8 cellular contexts compared by ENCODE assay signal in the genomic region with DNA sequence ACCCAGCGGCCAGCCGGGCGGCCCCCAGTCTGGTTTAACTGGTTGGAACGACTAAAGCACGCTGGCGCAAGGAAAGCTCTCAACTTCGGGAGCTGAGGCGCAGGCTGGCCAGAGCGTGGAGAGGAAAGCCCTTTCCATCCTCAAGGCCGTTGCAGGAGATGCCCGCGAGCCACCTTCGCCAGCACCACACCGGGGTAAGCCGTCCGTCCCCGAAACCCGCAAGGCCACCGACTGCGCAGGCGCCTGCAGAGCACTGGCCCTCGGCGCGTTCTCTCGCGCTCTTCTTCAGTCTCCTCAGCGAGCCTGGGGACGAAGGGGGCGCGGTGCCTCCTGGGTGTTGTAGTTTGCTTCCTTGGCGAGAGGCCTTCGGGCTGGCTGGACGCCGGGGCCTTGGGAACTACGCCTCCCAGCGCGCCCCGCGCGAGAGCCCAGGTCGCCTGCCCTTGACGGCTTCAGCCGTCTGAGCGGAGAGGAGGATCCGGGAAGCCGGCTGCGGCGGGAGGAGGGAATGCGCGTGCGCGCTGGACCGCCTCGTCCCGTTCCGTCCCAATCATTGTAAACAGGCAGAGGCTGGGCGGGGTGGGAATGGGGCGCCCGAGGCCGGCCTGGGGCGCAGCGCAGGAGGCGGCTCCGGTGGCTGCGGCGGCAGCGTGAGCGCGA. TPM values are rescaled to one million over a fixed set of nuclear protein-coding genes. Genes with fewer than 3 reads are reported as not detected.
DNase-seq lines count a peak whose midpoint lies in the region; ATAC-seq and TF ChIP-seq lines count a peak whose summit lies in the region.

A gene (plus strand): TSS at position 531 of the 660 bp plus-strand sequence. CDS start 37,533 bp downstream, outside the sequence.

- peak; percentile 25; the same call in 1 of the 2 replicates for TF ChIP-seq CTCF in LNCAP (IDR thresholded peaks at IDR 0.05)
- peak; percentile 24 for TF ChIP-seq CTCF in RWPE2 (IDR thresholded peaks at IDR 0.05; ENCODE audit: poor library complexity, severe bottlenecking)
- TF ChIP-seq CTCF in fibroblast of lung (conservative IDR thresholded peaks at IDR 0.05 in 1 of 2, IDR thresholded peaks at IDR 0.05 in 1 of 2; ENCODE audit: low read depth in 1 of 2, low read length in 2 of 2), result peak in 1 of 2 donors; percentile 18

- DNase-seq in EH (ENCODE audit: low read depth) (peak; percentile 99), GOT3 (lab: John Stamatoyannopoulos, UW) (peak; percentile 95), RWPE2 (ENCODE audit: low spot score) (peak; percentile 99), fibroblast of lung (ENCODE audit: low read depth in 2 of 2) (peak; percentile 99)
- peak; percentile 98 for DNase-seq in activated T-helper 2 cell treated with anti-CD3 and anti-CD28 coated beads, Interferon-gamma antibody, Interleukin-2, Interleukin-4, amounts not matched to agents 10 μg/mL and 5 μg/mL and 100 μg/mL, durations not matched to agents 14 hours and 24 hours and 36 hours (ENCODE audit: low spot score)
- DNase-seq in naive thymus-derived CD4-positive, alpha-beta T cell, result peak; percentile 92 to 98 (median 96)
- peak; percentile 99 for DNase-seq in stimulated activated naive B cell treated with anti-CD40 and anti-IgM and Interleukin-4, amounts not matched to agents 10 μg/mL and 1 μg/mL and 100 μg/mL, for 72 hours

- H3K9ac ChIP-seq in fibroblast of lung (ENCODE audit: insufficient read depth, low read length), result peak within 1 kb of the TSS; percentile 83

- H3K4me1 Mint-ChIP-seq in activated T-helper 2 cell treated with anti-CD3 and anti-CD28 coated beads, Interferon-gamma antibody, Interleukin-2, Interleukin-4, amounts not matched to agents 10 μg/mL and 5 μg/mL and 100 μg/mL, durations not matched to agents 14 hours and 24 hours and 36 hours (ENCODE audit: low read depth), result peaks cover 21% of the 10 kb centered on the region
- peaks cover 21 to 41% (median 30%) of the 10 kb centered on the region in 7 donors for H3K4me1 Mint-ChIP-seq in naive thymus-derived CD4-positive, alpha-beta T cell
- peaks cover 17 to 25% of the 10 kb centered on the region in 2 donors for H3K4me1 Mint-ChIP-seq in stimulated activated naive B cell treated with anti-CD40 and anti-IgM and Interleukin-4, amounts not matched to agents 10 μg/mL and 1 μg/mL and 100 μg/mL, for 72 hours

- H3K4me1 ChIP-seq in RWPE2 (ENCODE audit: insufficient read depth, poor library complexity, severe bottlenecking) (peaks cover 5% of the 10 kb centered on the region), fibroblast of lung (ENCODE audit: control insufficient read depth, extremely low read depth, insufficient read depth, low read length) (peaks cover 7% of the 10 kb centered on the region)
- H3K4me1 ChIP-seq in naive thymus-derived CD4-positive, alpha-beta T cell (ENCODE audit: control insufficient read depth in 2 of 2, insufficient read depth in 2 of 2, low read length in 2 of 2), result peaks cover 0 to 14% of the 10 kb centered on the region in 2 donors

- peak within 1 kb of the TSS; percentile 95 for H3K4me2 ChIP-seq in fibroblast of lung (ENCODE audit: extremely low read depth, insufficient read depth, low read length)

- peaks cover 14% of the 10 kb centered on the region for H3K36me3 Mint-ChIP-seq in activated T-helper 2 cell treated with anti-CD3 and anti-CD28 coated beads, Interferon-gamma antibody, Interleukin-2, Interleukin-4, amounts not matched to agents 10 μg/mL and 5 μg/mL and 100 μg/mL, durations not matched to agents 14 hours and 24 hours and 36 hours (ENCODE audit: low read depth)
- peaks cover 13 to 20% (median 16%) of the 10 kb centered on the region in 5 donors for H3K36me3 Mint-ChIP-seq in naive thymus-derived CD4-positive, alpha-beta T cell
- peaks cover 3 to 24% of the 10 kb centered on the region in 2 donors for H3K36me3 Mint-ChIP-seq in stimulated activated naive B cell treated with anti-CD40 and anti-IgM and Interleukin-4, amounts not matched to agents 10 μg/mL and 1 μg/mL and 100 μg/mL, for 72 hours

- intact Hi-C loops in activated T-helper 2 cell treated with anti-CD3 and anti-CD28 coated beads, Interferon-gamma antibody, Interleukin-2, Interleukin-4, amounts not matched to agents 10 μg/mL and 5 μg/mL and 100 μg/mL, durations not matched to agents 14 hours and 24 hours and 36 hours (cut with micrococcal nuclease), result loop anchor here (1.0 to 10.0 kb wide), 9 partner anchors 42 to 1052 kb away; a partner anchor contains a TSS
- intact Hi-C loops in naive thymus-derived CD4-positive, alpha-beta T cell (cut with micrococcal nuclease), result loop anchor here (1.0 to 5.0 kb wide), 13 partner anchors 41 to 1052 kb away; a partner anchor contains a TSS

- POLR2A ChIA-PET in naive thymus-derived CD4-positive, alpha-beta T cell (lab: Charles Lee), result interaction anchor here (0.9 to 1.1 kb wide), 2 partner anchors 9 to 865 kb away, joined by 3 to 4 read pairs; no protein-coding TSS in a partner anchor

- ATAC-seq in RWPE2 (ENCODE audit: low read depth), result peak; percentile 92
- peak; percentile 99 for ATAC-seq in naive thymus-derived CD4-positive, alpha-beta T cell
- ATAC-seq in stimulated activated naive B cell treated with anti-CD40 and anti-IgM and Interleukin-4, amounts not matched to agents 10 μg/mL and 1 μg/mL and 100 μg/mL, for 72 hours (replicated peaks), result peak; percentile 96 to 98

- H3K27me3 ChIP-seq in RWPE2 (ENCODE audit: insufficient read depth, poor library complexity, severe bottlenecking) (no peaks in the 10 kb centered on the region), fibroblast of lung (ENCODE audit: control insufficient read depth, insufficient read depth, low read length) (no peaks in the 10 kb centered on the region)
- H3K27me3 ChIP-seq in naive thymus-derived CD4-positive, alpha-beta T cell (ENCODE audit: control insufficient read depth in 2 of 2, insufficient read depth in 2 of 2, low read length in 2 of 2), result no peaks in the 10 kb centered on the region

- peak within 1 kb of the TSS; percentile 64 for H3K4me3 ChIP-seq in RWPE2 (ENCODE audit: severe bottlenecking)
- peak within 1 kb of the TSS; percentile 79 to 93 (median 86) for H3K4me3 ChIP-seq in fibroblast of lung (replicated peaks in 1 of 4; ENCODE audit: control extremely low read depth in 1 of 4, insufficient read depth in 1 of 4, low read depth in 3 of 4, low read length in 4 of 4)
- peak within 1 kb of the TSS; percentile 88 for H3K4me3 ChIP-seq in naive thymus-derived CD4-positive, alpha-beta T cell (ENCODE audit: low read length)

- H3K27ac ChIP-seq in RWPE2 (ENCODE audit: poor library complexity, severe bottlenecking), result peak within 1 kb of the TSS; percentile 68
- H3K27ac ChIP-seq in fibroblast of lung (ENCODE audit: insufficient read depth, low read length), result peak within 1 kb of the TSS; percentile 90
- peak within 1 kb of the TSS; percentile 81 for H3K27ac ChIP-seq in naive thymus-derived CD4-positive, alpha-beta T cell (ENCODE audit: low read depth, low read length)

- H3K4me3 Mint-ChIP-seq in activated T-helper 2 cell treated with anti-CD3 and anti-CD28 coated beads, Interferon-gamma antibody, Interleukin-2, Interleukin-4, amounts not matched to agents 10 μg/mL and 5 μg/mL and 100 μg/mL, durations not matched to agents 14 hours and 24 hours and 36 hours (ENCODE audit: low read depth), result peak within 1 kb of the TSS; percentile 89
- H3K4me3 Mint-ChIP-seq in naive thymus-derived CD4-positive, alpha-beta T cell, result peak within 1 kb of the TSS; percentile 84 to 99 (median 97)
- H3K4me3 Mint-ChIP-seq in stimulated activated naive B cell treated with anti-CD40 and anti-IgM and Interleukin-4, amounts not matched to agents 10 μg/mL and 1 μg/mL and 100 μg/mL, for 72 hours, result peak within 1 kb of the TSS; percentile 96 to 99

- H3K27me3 Mint-ChIP-seq in activated T-helper 2 cell treated with anti-CD3 and anti-CD28 coated beads, Interferon-gamma antibody, Interleukin-2, Interleukin-4, amounts not matched to agents 10 μg/mL and 5 μg/mL and 100 μg/mL, durations not matched to agents 14 hours and 24 hours and 36 hours (ENCODE audit: low read depth), result peaks cover 20% of the 10 kb centered on the region
- H3K27me3 Mint-ChIP-seq in naive thymus-derived CD4-positive, alpha-beta T cell, result peaks cover 0 to 24% (median 5%) of the 10 kb centered on the region in 5 donors
- peaks cover 0 to 4% of the 10 kb centered on the region in 2 donors for H3K27me3 Mint-ChIP-seq in stimulated activated naive B cell treated with anti-CD40 and anti-IgM and Interleukin-4, amounts not matched to agents 10 μg/mL and 1 μg/mL and 100 μg/mL, for 72 hours

- no peaks in the 10 kb centered on the region for H4K20me1 ChIP-seq in fibroblast of lung (ENCODE audit: control insufficient read depth, extremely low read depth, insufficient read depth, low read length)

- CTCF ChIA-PET in naive thymus-derived CD4-positive, alpha-beta T cell (lab: Charles Lee), result interaction anchor here (1.3 kb wide), 1 partner anchor 41 kb away, joined by 4 read pairs; no protein-coding TSS in a partner anchor

- 0 out of 2 replicates have a peak, but pooled peaks cover 3% of the 10 kb centered on the region for H3K36me3 ChIP-seq in RWPE2 (ENCODE audit: low read depth)
- H3K36me3 ChIP-seq in fibroblast of lung (ENCODE audit: control insufficient read depth, insufficient read depth, low read length), result no peaks in the 10 kb centered on the region
- peaks cover 0 to 9% (median 0%) of the 10 kb centered on the region in 3 experiments for H3K36me3 ChIP-seq in naive thymus-derived CD4-positive, alpha-beta T cell (ENCODE audit: control insufficient read depth in 2 of 3, insufficient read depth in 3 of 3, low read length in 3 of 3)

- H2AFZ ChIP-seq in fibroblast of lung (ENCODE audit: low read length), result peak within 1 kb of the TSS; percentile 98

- peaks cover 46% of the 10 kb centered on the region for H3K79me2 ChIP-seq in fibroblast of lung (ENCODE audit: control insufficient read depth, insufficient read depth, low read length)

- H3K27ac Mint-ChIP-seq in activated T-helper 2 cell treated with anti-CD3 and anti-CD28 coated beads, Interferon-gamma antibody, Interleukin-2, Interleukin-4, amounts not matched to agents 10 μg/mL and 5 μg/mL and 100 μg/mL, durations not matched to agents 14 hours and 24 hours and 36 hours, result peak within 1 kb of the TSS; percentile 88
- H3K27ac Mint-ChIP-seq in naive thymus-derived CD4-positive, alpha-beta T cell, result peak within 1 kb of the TSS; percentile 82 to 97 (median 94)
- peak within 1 kb of the TSS; percentile 99 for H3K27ac Mint-ChIP-seq in stimulated activated naive B cell treated with anti-CD40 and anti-IgM and Interleukin-4, amounts not matched to agents 10 μg/mL and 1 μg/mL and 100 μg/mL, for 72 hours

- H3K9me3 ChIP-seq in RWPE2 (ENCODE audit: severe bottlenecking) (no peaks in the 10 kb centered on the region), fibroblast of lung (ENCODE audit: control insufficient read depth, insufficient read depth, low read depth, low read length) (no peaks in the 10 kb centered on the region)
- no peaks in the 10 kb centered on the region for H3K9me3 ChIP-seq in naive thymus-derived CD4-positive, alpha-beta T cell (ENCODE audit: control insufficient read depth in 2 of 3, low read length in 3 of 3)

- no peaks in the 10 kb centered on the region for H3K9me3 Mint-ChIP-seq in activated T-helper 2 cell treated with anti-CD3 and anti-CD28 coated beads, Interferon-gamma antibody, Interleukin-2, Interleukin-4, amounts not matched to agents 10 μg/mL and 5 μg/mL and 100 μg/mL, durations not matched to agents 14 hours and 24 hours and 36 hours
- H3K9me3 Mint-ChIP-seq in naive thymus-derived CD4-positive, alpha-beta T cell, result peaks cover 0 to 5% (median 1%) of the 10 kb centered on the region in 11 donors
- H3K9me3 Mint-ChIP-seq in stimulated activated naive B cell treated with anti-CD40 and anti-IgM and Interleukin-4, amounts not matched to agents 10 μg/mL and 1 μg/mL and 100 μg/mL, for 72 hours, result no peaks in the 10 kb centered on the region

RNA-seq across cellular contexts. Expression of the gene that starts here (rescaled TPM):
- total RNA-seq in activated T-helper 2 cell treated with anti-CD3 and anti-CD28 coated beads, Interferon-gamma antibody, Interleukin-2, Interleukin-4, amounts not matched to agents 10 μg/mL and 5 μg/mL and 100 μg/mL, durations not matched to agents 14 hours and 24 hours and 36 hours, result 39.2 and 40.1 TPM in 2 replicates
- total RNA-seq in fibroblast of lung, result 72.3 and 72.7 TPM in 2 replicates
- polyA plus RNA-seq in fibroblast of lung, result 67.5 and 72.4 TPM in 2 replicates
- polyA plus RNA-seq in fibroblast of lung (2012), result 58.5 and 64.6 TPM in 2 replicates
- 27.0 and 27.5 TPM in 2 replicates for polyA minus RNA-seq in fibroblast of lung (ENCODE audit: low replicate concordance)
- total RNA-seq in naive thymus-derived CD4-positive, alpha-beta T cell, result 10 to 100 TPM; 20.3 to 47.8 (median 42.2) TPM
- polyA plus RNA-seq in naive thymus-derived CD4-positive, alpha-beta T cell, result 10 to 100 TPM; 31.5 to 40.0 TPM

Comparison
In these comparisons a context has a peak if more than half of its experiments do, and no peak if none do; other contexts are left out.
1. Peak in every context shown above with its lines: DNase-seq, ATAC-seq, H3K4me3 ChIP-seq and H3K27ac ChIP-seq.